ENCODE assay signal across 1 cellular context in the genomic region with DNA sequence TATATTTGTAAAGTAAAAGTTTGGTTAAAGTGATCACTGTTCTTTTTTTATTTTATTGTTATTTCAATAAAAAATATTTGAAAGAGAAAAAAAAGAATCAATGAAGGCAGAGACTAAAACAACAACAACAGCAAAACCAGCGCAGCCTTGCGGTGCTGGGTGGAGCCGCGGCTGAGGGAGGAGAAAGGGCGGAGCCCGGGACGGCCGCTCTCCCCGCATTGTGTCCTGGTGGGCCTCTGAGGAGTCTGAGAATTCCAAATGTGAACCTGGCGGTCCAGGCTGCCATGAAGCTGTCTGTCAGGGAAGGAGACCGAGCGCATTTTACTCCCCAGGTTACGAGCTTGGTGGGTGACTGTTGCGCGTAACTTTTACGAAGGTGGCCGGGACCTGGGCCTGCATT.
TF ChIP-seq lines count a peak whose summit lies in the region.

No MANE protein-coding gene starts in this region.

TF ChIP-seq in K562, 482 proteins besides CTCF, POLR2A, EP300 and RAD21 (continued from another document):
- TF ChIP-seq, protein P1, sequence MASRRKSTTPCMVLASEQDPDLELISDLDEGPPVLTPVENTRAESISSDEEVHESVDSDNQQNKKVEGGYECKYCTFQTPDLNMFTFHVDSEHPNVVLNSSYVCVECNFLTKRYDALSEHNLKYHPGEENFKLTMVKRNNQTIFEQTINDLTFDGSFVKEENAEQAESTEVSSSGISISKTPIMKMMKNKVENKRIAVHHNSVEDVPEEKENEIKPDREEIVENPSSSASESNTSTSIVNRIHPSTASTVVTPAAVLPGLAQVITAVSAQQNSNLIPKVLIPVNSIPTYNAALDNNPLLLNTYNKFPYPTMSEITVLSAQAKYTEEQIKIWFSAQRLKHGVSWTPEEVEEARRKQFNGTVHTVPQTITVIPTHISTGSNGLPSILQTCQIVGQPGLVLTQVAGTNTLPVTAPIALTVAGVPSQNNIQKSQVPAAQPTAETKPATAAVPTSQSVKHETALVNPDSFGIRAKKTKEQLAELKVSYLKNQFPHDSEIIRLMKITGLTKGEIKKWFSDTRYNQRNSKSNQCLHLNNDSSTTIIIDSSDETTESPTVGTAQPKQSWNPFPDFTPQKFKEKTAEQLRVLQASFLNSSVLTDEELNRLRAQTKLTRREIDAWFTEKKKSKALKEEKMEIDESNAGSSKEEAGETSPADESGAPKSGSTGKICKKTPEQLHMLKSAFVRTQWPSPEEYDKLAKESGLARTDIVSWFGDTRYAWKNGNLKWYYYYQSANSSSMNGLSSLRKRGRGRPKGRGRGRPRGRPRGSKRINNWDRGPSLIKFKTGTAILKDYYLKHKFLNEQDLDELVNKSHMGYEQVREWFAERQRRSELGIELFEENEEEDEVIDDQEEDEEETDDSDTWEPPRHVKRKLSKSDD (conservative IDR thresholded peaks at IDR 0.05; ENCODE audit: low read length): no peak
- TF ChIP-seq SAFB (IDR thresholded peaks at IDR 0.05; ENCODE audit: borderline replicate concordance, low read depth, low read length): no peak
- no peak for TF ChIP-seq HMGN3 (IDR thresholded peaks at IDR 0.05; ENCODE audit: borderline replicate concordance, extremely low read depth, insufficient read length, low read depth, low read length)
